23 cellular contexts compared by ENCODE assay signal in genomic region chr2:239059854-239060253, GRCh38.
"Had no signal": no experiment of that assay in that cellular context is flagged by ENCODE, and none has a peak within 500 bp of the region (broad histone marks: within the 10 kb centered on the region; RNA-seq: fewer than 3 reads in every experiment).

No MANE protein-coding gene starts in this region.

- H3K9me3 ChIP-seq: ascending aorta, mucosa of descending colon, pancreas, prostate gland, suprapubic skin, upper lobe of right lung had no signal

- H3K4me1 ChIP-seq: ascending aorta, esophagus squamous epithelium, heart right ventricle, pancreas, prostate gland, suprapubic skin, tibial artery, upper lobe of right lung had no signal

- H3K27me3 ChIP-seq: ascending aorta, esophagus squamous epithelium, heart right ventricle, pancreas, suprapubic skin, tibial artery, upper lobe of right lung had no signal

- H3K4me3 ChIP-seq: ascending aorta, esophagus squamous epithelium, heart right ventricle, lung, mucosa of descending colon, pancreas, prostate gland, suprapubic skin, tibial artery, upper lobe of right lung had no signal

- ATAC-seq: activated CD4-positive, alpha-beta T cell treated with anti-CD3 and anti-CD28 coated beads for 36 hours; activated T-cell treated with anti-CD3 and anti-CD28 coated beads, Interleukin-2, amount 50 U/mL, for 72 hours; left lobe of liver; mucosa of descending colon; pancreas; upper lobe of right lung had no signal

- DNase-seq: activated CD4-positive, alpha-beta T cell treated with anti-CD3 and anti-CD28 coated beads for 36 hours; activated CD4-positive, alpha-beta T cell treated with anti-CD3 and anti-CD28 coated beads, Interleukin-2, amount 50 U/mL, for 4 hours; activated CD4-positive, CD25-positive, alpha-beta regulatory T cell; activated effector memory CD4-positive, alpha-beta T cell treated with Interleukin-2 at 50 U/mL for 16 hours; activated naive CD4-positive, alpha-beta T cell treated with Interleukin-2 at 50 U/mL for 16 hours; activated T-cell treated with anti-CD3 and anti-CD28 coated beads for 4 hours; activated T-cell treated with anti-CD3 and anti-CD28 coated beads, Interleukin-2, amount 50 U/mL, for 72 hours; esophagus squamous epithelium; foreskin melanocyte; heart right ventricle; stimulated activated CD4-positive, alpha-beta T cell treated with anti-CD3 and anti-CD28 coated beads, Interleukin-15, amount 100 ng/mL, for 24 hours; stimulated activated CD4-positive, alpha-beta T cell treated with anti-CD3 and anti-CD28 coated beads, Interleukin-2, amount 100 ng/mL, for 24 hours; stimulated activated naive CD4-positive, alpha-beta T cell; tibial artery; upper lobe of right lung had no signal

- H3K27ac ChIP-seq: ascending aorta, epithelial cell of prostate, esophagus squamous epithelium, heart right ventricle, pancreas, prostate gland, suprapubic skin, tibial artery, upper lobe of right lung had no signal

- H3K36me3 ChIP-seq: pancreas, prostate gland had no signal
